ENCODE assay signal across 1 cellular context in genomic region chr19:58153386-58153785, GRCh38.
TF ChIP-seq lines count a peak whose summit lies in the region.

No MANE protein-coding gene starts in this region.

TF ChIP-seq in HepG2, 621 proteins besides CTCF, POLR2A, EP300 and RAD21:
- no peak for TF ChIP-seq EED (CRISPR knock-in tag; IDR thresholded peaks at IDR 0.05)
- no peak for TF ChIP-seq ZNF292 (CRISPR knock-in tag; IDR thresholded peaks at IDR 0.05; ENCODE audit: borderline replicate concordance, low read depth)
- TF ChIP-seq GPBP1L1 (CRISPR knock-in tag; IDR thresholded peaks at IDR 0.05): no peak
- no peak for TF ChIP-seq KLF6 (CRISPR knock-in tag; IDR thresholded peaks at IDR 0.05)
- TF ChIP-seq SKI (IDR thresholded peaks at IDR 0.05; ENCODE audit: partially characterized antibody): no peak
- TF ChIP-seq GPN1 (CRISPR knock-in tag; IDR thresholded peaks at IDR 0.05; ENCODE audit: borderline replicate concordance): no peak
- no peak for TF ChIP-seq SIN3A (IDR thresholded peaks at IDR 0.05; ENCODE audit: borderline replicate concordance, low read depth, low read length)
- no peak for TF ChIP-seq JARID2 (CRISPR knock-in tag; IDR thresholded peaks at IDR 0.05; ENCODE audit: insufficient replicate concordance)
- TF ChIP-seq, protein P1, sequence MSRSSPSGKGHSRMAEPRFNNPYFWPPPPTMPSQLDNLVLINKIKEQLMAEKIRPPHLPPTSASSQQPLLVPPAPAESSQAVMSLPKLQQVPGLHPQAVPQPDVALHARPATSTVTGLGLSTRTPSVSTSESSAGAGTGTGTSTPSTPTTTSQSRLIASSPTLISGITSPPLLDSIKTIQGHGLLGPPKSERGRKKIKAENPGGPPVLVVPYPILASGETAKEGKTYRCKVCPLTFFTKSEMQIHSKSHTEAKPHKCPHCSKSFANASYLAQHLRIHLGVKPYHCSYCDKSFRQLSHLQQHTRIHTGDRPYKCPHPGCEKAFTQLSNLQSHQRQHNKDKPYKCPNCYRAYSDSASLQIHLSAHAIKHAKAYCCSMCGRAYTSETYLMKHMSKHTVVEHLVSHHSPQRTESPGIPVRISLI (CRISPR knock-in tag; IDR thresholded peaks at IDR 0.05; ENCODE audit: borderline replicate concordance): no peak
